ENCODE assay signal across 1 cellular context in the genomic region with DNA sequence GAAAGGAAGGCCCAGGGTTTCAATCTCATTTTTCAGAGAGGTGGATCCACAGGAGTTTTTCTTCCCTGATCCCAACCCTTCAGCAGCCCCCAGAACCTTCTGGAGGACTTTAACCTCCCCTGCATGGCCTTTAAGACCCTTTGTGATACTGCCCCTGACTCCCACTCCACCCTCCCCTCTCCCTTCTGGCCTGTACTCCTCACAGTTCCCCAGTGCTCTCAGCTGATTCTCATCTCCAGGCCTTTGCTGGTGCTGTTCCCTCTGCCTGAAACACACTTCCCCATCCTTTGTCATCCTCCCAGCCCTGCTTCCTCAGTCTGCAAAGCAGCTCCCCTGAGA.
TF ChIP-seq lines count a peak whose summit lies in the region.

No MANE protein-coding gene starts in this region.

TF ChIP-seq in GM12878, 131 proteins besides CTCF, POLR2A, EP300 and RAD21 (continued from another document):
- TF ChIP-seq, protein P1, sequence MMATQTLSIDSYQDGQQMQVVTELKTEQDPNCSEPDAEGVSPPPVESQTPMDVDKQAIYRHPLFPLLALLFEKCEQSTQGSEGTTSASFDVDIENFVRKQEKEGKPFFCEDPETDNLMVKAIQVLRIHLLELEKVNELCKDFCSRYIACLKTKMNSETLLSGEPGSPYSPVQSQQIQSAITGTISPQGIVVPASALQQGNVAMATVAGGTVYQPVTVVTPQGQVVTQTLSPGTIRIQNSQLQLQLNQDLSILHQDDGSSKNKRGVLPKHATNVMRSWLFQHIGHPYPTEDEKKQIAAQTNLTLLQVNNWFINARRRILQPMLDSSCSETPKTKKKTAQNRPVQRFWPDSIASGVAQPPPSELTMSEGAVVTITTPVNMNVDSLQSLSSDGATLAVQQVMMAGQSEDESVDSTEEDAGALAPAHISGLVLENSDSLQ (IDR thresholded peaks at IDR 0.05) = no peak
- TF ChIP-seq SMAD5 (IDR thresholded peaks at IDR 0.05; ENCODE audit: low read depth) = no peak
- TF ChIP-seq, protein P2, sequence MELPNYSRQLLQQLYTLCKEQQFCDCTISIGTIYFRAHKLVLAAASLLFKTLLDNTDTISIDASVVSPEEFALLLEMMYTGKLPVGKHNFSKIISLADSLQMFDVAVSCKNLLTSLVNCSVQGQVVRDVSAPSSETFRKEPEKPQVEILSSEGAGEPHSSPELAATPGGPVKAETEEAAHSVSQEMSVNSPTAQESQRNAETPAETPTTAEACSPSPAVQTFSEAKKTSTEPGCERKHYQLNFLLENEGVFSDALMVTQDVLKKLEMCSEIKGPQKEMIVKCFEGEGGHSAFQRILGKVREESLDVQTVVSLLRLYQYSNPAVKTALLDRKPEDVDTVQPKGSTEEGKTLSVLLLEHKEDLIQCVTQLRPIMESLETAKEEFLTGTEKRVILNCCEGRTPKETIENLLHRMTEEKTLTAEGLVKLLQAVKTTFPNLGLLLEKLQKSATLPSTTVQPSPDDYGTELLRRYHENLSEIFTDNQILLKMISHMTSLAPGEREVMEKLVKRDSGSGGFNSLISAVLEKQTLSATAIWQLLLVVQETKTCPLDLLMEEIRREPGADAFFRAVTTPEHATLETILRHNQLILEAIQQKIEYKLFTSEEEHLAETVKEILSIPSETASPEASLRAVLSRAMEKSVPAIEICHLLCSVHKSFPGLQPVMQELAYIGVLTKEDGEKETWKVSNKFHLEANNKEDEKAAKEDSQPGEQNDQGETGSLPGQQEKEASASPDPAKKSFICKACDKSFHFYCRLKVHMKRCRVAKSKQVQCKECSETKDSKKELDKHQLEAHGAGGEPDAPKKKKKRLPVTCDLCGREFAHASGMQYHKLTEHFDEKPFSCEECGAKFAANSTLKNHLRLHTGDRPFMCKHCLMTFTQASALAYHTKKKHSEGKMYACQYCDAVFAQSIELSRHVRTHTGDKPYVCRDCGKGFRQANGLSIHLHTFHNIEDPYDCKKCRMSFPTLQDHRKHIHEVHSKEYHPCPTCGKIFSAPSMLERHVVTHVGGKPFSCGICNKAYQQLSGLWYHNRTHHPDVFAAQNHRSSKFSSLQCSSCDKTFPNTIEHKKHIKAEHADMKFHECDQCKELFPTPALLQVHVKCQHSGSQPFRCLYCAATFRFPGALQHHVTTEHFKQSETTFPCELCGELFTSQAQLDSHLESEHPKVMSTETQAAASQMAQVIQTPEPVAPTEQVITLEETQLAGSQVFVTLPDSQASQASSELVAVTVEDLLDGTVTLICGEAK (IDR thresholded peaks at IDR 0.05; ENCODE audit: borderline replicate concordance) = no peak
- no peak for TF ChIP-seq KLF5 (IDR thresholded peaks at IDR 0.05; ENCODE audit: partially characterized antibody)
- TF ChIP-seq, protein P3, sequence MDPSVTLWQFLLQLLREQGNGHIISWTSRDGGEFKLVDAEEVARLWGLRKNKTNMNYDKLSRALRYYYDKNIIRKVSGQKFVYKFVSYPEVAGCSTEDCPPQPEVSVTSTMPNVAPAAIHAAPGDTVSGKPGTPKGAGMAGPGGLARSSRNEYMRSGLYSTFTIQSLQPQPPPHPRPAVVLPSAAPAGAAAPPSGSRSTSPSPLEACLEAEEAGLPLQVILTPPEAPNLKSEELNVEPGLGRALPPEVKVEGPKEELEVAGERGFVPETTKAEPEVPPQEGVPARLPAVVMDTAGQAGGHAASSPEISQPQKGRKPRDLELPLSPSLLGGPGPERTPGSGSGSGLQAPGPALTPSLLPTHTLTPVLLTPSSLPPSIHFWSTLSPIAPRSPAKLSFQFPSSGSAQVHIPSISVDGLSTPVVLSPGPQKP (IDR thresholded peaks at IDR 0.05; ENCODE audit: low read depth, low read length) = no peak
- no peak for TF ChIP-seq NRF1 (conservative IDR thresholded peaks at IDR 0.05; ENCODE audit: low read depth, low read length)
- TF ChIP-seq HCFC1 (IDR thresholded peaks at IDR 0.05; ENCODE audit: low read length) = no peak
